ENCODE assay signal across 24 cellular contexts in genomic region chr11:77377734-77378133, GRCh38.
DNase-seq lines count a peak whose midpoint lies in the region; ATAC-seq and TF ChIP-seq lines count a peak whose summit lies in the region.
"Had no signal": no experiment of that assay in that cellular context is flagged by ENCODE, and none has a peak within 500 bp of the region (broad histone marks: within the 10 kb centered on the region; RNA-seq: fewer than 3 reads in every experiment).

No MANE protein-coding gene starts in this region.

- H3K4ac ChIP-seq in IMR-90 (ENCODE audit: low read depth, low read length) = no peak overlapping the region

- H2BK120ac ChIP-seq in IMR-90 (ENCODE audit: low read depth, low read length) = no peak overlapping the region

- CTCF ChIA-PET in IMR-90 (lab: Yijun Ruan, JAX) = no interaction called here

- no peak overlapping the region for H2BK20ac ChIP-seq in IMR-90 (ENCODE audit: low read depth, low read length)

- H2AFZ ChIP-seq in IMR-90 (replicated peaks; ENCODE audit: low read length, poor library complexity) = no peak overlapping the region
- H2AFZ ChIP-seq: hepatocyte had no signal

- H3K9ac ChIP-seq in IMR-90 (ENCODE audit: low read depth, low read length) = no peak overlapping the region
- H3K9ac ChIP-seq: BLaER1 treated with 17β-estradiol and CSF1 and Interleukin-3, amounts not matched to agents 10 nM and 100 nM had no signal

- in situ Hi-C loops in IMR-90 (cut with MboI; ENCODE audit: low sequenced_read_pairs) (no loop called here), astrocyte of the spinal cord (cut with HindIII; ENCODE audit: low sequenced_read_pairs) (no loop called here)

- POLR2A ChIA-PET in IMR-90 (lab: Charles Lee; ENCODE audit: unreplicated experiment) = no interaction called here

- no peak overlapping the region for H2BK15ac ChIP-seq in IMR-90 (ENCODE audit: low read depth, low read length)

- no peak overlapping the region for H3K18ac ChIP-seq in IMR-90 (ENCODE audit: low read depth, low read length)

- H3K4me2 ChIP-seq in IMR-90 (ENCODE audit: low read depth, low read length) = no peak overlapping the region
- H3K4me2 ChIP-seq: hepatocyte had no signal

- TF ChIP-seq CTCF in IMR-90 (conservative IDR thresholded peaks at IDR 0.05; ENCODE audit: low read depth, low read length) (no peak), astrocyte of the spinal cord (IDR thresholded peaks at IDR 0.05; ENCODE audit: low read depth, low read length) (no peak)

- no peaks in the 10 kb centered on the region for H4K20me1 ChIP-seq in IMR-90 (ENCODE audit: insufficient read depth, low read length)

- TF ChIP-seq POLR2A in IMR-90 (IDR thresholded peaks at IDR 0.05; ENCODE audit: low read depth, low read length) = no peak

- dilution Hi-C loops in IMR-90 (cut with HindIII; ENCODE audit: low sequenced_read_pairs, unreplicated experiment) = no loop called here

- no TSS peak for BruUV-seq in IMR-90 (replicated peaks; lab: Mats Ljungman, UMichigan)

- no peak overlapping the region for H3K56ac ChIP-seq in IMR-90 (ENCODE audit: extremely low read depth, insufficient read depth, low read length)

- no peak overlapping the region for H3K23ac ChIP-seq in IMR-90 (ENCODE audit: low read depth, low read length)

- DNase-seq in EL (peak; percentile 17), IMR-90 (peak; percentile 10), astrocyte of the spinal cord (ENCODE audit: low read depth, low spot score) (peak; percentile 33), left lobe of liver (ENCODE audit: low spot score) (no peak), DMS153 treated with DMSO at 0.1 percent for 48 hours (lab: John Stamatoyannopoulos, UW; ENCODE audit: unreplicated experiment) (no peak)
- DNase-seq: activated CD4-positive, alpha-beta T cell treated with anti-CD3 and anti-CD28 coated beads, Interleukin-2, amount 50 U/mL, for 48 hours; activated CD8-positive, alpha-beta memory T cell treated with anti-CD3 and anti-CD28 coated beads, Interleukin-2, amount 50 U/mL, for 4 hours; activated naive CD4-positive, alpha-beta T cell treated with anti-CD3 and anti-CD28 coated beads, Interleukin-2, amount 10 ng/mL, durations not matched to agents 7 days and 5 days; amygdala; Caco-2; endodermal cell; esophagus squamous epithelium; natural killer cell; NCI-H1105; NCI-H1930; NCI-H2227 treated with DMSO at 0.1 percent for 48 hours; NCI-H69; SHP77; stimulated activated naive CD4-positive, alpha-beta T cell treated with Interleukin-2 at 50 U/mL for 16 hours had no signal

- ATAC-seq in IMR-90 (ENCODE audit: low read depth) (no peak), left lobe of liver (peak; percentile 17), GM19455 (IDR thresholded peaks at IDR 0.05; ENCODE audit: unreplicated experiment) (no peak), GM21360 (IDR thresholded peaks at IDR 0.05; ENCODE audit: unreplicated experiment) (no peak), HG02970 (IDR thresholded peaks at IDR 0.05; ENCODE audit: low FRiP score, unreplicated experiment) (no peak)
- ATAC-seq: natural killer cell had no signal

- intact Hi-C loops in IMR-90 (cut with micrococcal nuclease) = no loop called here

- no peak overlapping the region for H4K8ac ChIP-seq in IMR-90 (ENCODE audit: low read depth in 2 of 2, low read length in 2 of 2)

- TF ChIP-seq RAD21 in IMR-90 (IDR thresholded peaks at IDR 0.05; ENCODE audit: low read length) = no peak

- no peak overlapping the region for H4K5ac ChIP-seq in IMR-90 (ENCODE audit: low read depth, low read length)

- H3K9me3 ChIP-seq in IMR-90 (ENCODE audit: control insufficient read depth, insufficient read depth, low read length) = no peaks in the 10 kb centered on the region
- H3K9me3 ChIP-seq: BLaER1 treated with 17β-estradiol and CSF1 and Interleukin-3, amounts not matched to agents 10 nM and 100 nM; Caco-2; esophagus squamous epithelium had no signal

- WGBS in IMR-90 (ENCODE audit: extremely low coverage in 2 of 2, insufficient read length in 1 of 2), 2 experiments = no CpG with 5 or more reads among the region's 2 CpGs

- peaks cover 7% of the 10 kb centered on the region for H3K4me1 ChIP-seq in IMR-90 (ENCODE audit: control insufficient read depth, insufficient read depth, low read length)
- H3K4me1 ChIP-seq: Caco-2 had no signal

- no peaks in the 10 kb centered on the region for H3K27me3 ChIP-seq in IMR-90 (ENCODE audit: control insufficient read depth, insufficient read depth, low read length)
- H3K27me3 ChIP-seq: BLaER1 treated with 17β-estradiol and CSF1 and Interleukin-3, amounts not matched to agents 10 nM and 100 nM; esophagus squamous epithelium; hepatocyte had no signal

- peaks cover 0 to 9% of the 10 kb centered on the region in 2 experiments; a peak in 1 of 4 replicates for H3K79me1 ChIP-seq in IMR-90 (ENCODE audit: low read depth in 1 of 2, low read length in 2 of 2)

- H3K36me3 ChIP-seq in IMR-90 (ENCODE audit: control insufficient read depth, insufficient read depth, low read length) = peaks cover 1% of the 10 kb centered on the region; the same call in 1 of the 2 replicates

- H4K91ac ChIP-seq in IMR-90 (ENCODE audit: insufficient read depth, low read depth, low read length) = no peak overlapping the region

- no peak overlapping the region for H2AK9ac ChIP-seq in IMR-90 (replicated peaks; ENCODE audit: low read depth, low read length, poor library complexity)

- no peak overlapping the region for H3K27ac ChIP-seq in IMR-90 (ENCODE audit: insufficient read depth, low read length)
- H3K27ac ChIP-seq: BLaER1 treated with 17β-estradiol and CSF1 and Interleukin-3, amounts not matched to agents 10 nM and 100 nM; esophagus squamous epithelium; hepatocyte had no signal

- no peak overlapping the region for H2AK5ac ChIP-seq in IMR-90 (ENCODE audit: low read depth, low read length)

- H3K9me1 ChIP-seq in IMR-90 (ENCODE audit: insufficient read depth, low read length) = peaks cover 6% of the 10 kb centered on the region

- H3K14ac ChIP-seq in IMR-90 (replicated peaks; ENCODE audit: low read depth, low read length) = no peak overlapping the region

- no peak overlapping the region for H3K4me3 ChIP-seq in IMR-90 (ENCODE audit: insufficient read depth, low read depth, low read length)
- H3K4me3 ChIP-seq in astrocyte of the spinal cord (ENCODE audit: low read depth, low read length) = no peak overlapping the region
- H3K4me3 ChIP-seq: BLaER1 treated with 17β-estradiol and CSF1 and Interleukin-3, amounts not matched to agents 10 nM and 100 nM; esophagus squamous epithelium; hepatocyte had no signal

- H2BK5ac ChIP-seq in IMR-90 (ENCODE audit: low read depth, low read length, poor library complexity, severe bottlenecking) = no peak overlapping the region

TF ChIP-seq in IMR-90, 13 proteins besides CTCF, POLR2A, EP300 and RAD21:
- TF ChIP-seq FOS (IDR thresholded peaks at IDR 0.05; ENCODE audit: low read depth, low read length) (no peak), ELK1 (IDR thresholded peaks at IDR 0.05; ENCODE audit: borderline replicate concordance, low read depth, low read length) (no peak), MAFK (IDR thresholded peaks at IDR 0.05; ENCODE audit: low read depth, low read length) (no peak), MAZ (IDR thresholded peaks at IDR 0.05; ENCODE audit: borderline replicate concordance, low read depth, low read length) (no peak), BHLHE40 (IDR thresholded peaks at IDR 0.05; ENCODE audit: low read depth, low read length) (no peak), CEBPB (IDR thresholded peaks at IDR 0.05; ENCODE audit: low read depth, low read length) (no peak), RCOR1 (IDR thresholded peaks at IDR 0.05; ENCODE audit: insufficient replicate concordance, low read length) (no peak), CHD1 (IDR thresholded peaks at IDR 0.05; ENCODE audit: low read depth, low read length) (no peak), NFE2L2 (IDR thresholded peaks at IDR 0.05; ENCODE audit: low read depth, low read length) (no peak), SMC3 (IDR thresholded peaks at IDR 0.05; ENCODE audit: low read depth, low read length) (no peak), RFX5 (IDR thresholded peaks at IDR 0.05; ENCODE audit: low read depth, low read length) (no peak)
- TF ChIP-seq, protein P1, sequence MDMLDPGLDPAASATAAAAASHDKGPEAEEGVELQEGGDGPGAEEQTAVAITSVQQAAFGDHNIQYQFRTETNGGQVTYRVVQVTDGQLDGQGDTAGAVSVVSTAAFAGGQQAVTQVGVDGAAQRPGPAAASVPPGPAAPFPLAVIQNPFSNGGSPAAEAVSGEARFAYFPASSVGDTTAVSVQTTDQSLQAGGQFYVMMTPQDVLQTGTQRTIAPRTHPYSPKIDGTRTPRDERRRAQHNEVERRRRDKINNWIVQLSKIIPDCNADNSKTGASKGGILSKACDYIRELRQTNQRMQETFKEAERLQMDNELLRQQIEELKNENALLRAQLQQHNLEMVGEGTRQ (IDR thresholded peaks at IDR 0.05; ENCODE audit: low read depth, low read length) = no peak

Comparison
In these comparisons a context has a peak if more than half of its experiments do, and no peak if none do; other contexts are left out.
1. DNase-seq: peak in EL (single experiment), IMR-90 (single experiment) and astrocyte of the spinal cord (single experiment); none in left lobe of liver (single experiment) and DMS153 treated with DMSO at 0.1 percent for 48 hours (single experiment).